8 cellular contexts compared by ENCODE assay signal in the genomic region with DNA sequence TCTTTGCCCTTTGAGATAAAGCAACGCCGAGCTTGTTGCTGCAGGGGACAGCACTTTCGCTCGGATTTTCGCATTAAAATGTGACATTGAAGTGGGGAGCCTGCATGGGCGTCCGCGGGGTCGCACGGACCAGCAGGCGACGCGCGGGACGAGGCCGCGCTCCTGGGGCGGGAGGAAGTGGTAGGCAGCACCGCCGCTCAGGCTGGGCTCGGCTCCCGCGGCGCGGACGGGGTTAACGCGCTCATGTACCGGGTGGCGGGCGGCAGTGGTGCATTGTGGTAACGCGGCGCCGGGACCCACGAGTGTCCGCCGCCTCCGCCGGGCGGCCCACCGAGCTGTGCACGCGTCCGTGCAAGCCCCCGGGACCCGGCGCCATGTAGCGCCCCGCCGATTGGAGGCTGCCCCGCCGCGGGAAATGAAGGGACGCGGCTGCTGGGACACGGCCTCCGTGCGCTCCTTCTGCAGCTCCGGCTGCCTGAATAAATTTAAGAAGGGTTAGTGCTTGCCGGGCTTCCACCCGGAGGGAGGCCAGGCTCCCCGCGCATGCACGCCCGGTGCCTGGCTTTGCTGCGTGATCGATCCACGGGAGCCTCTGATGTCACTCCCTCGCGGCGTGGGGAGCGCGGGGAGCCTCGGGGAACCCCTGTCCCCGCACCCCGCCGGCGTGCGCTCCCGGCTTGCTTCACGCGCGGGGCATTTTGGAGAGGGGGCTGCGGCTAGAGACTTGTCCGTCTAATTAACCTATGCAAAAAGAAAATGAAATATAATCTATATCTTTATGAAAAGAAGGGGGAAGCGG.
DNase-seq lines count a peak whose midpoint lies in the region; ATAC-seq and TF ChIP-seq lines count a peak whose summit lies in the region.

No MANE protein-coding gene starts in this region.

- peaks cover 75% of the 10 kb centered on the region for H3K27me3 Mint-ChIP-seq in T-helper 17 cell

- H3K4me1 ChIP-seq in osteoblast (ENCODE audit: insufficient read depth, low read length), result peaks cover 11% of the 10 kb centered on the region

- H3K27ac Mint-ChIP-seq in T-helper 17 cell, result no peak overlapping the region

- peaks cover 19% of the 10 kb centered on the region for H3K27me3 ChIP-seq in osteoblast (ENCODE audit: insufficient read depth, low read length)

- no peaks in the 10 kb centered on the region for H3K36me3 ChIP-seq in osteoblast (ENCODE audit: insufficient read depth, low read length)

- ATAC-seq in T-helper 17 cell, result no peak
- no peak for ATAC-seq in HG02973 (IDR thresholded peaks at IDR 0.05; ENCODE audit: unreplicated experiment)

- H3K4me1 Mint-ChIP-seq in T-helper 17 cell, result peaks cover 4% of the 10 kb centered on the region

- H3K4me3 ChIP-seq in fibroblast of pulmonary artery (replicated peaks; ENCODE audit: low read depth, low read length) (peak overlapping the region; percentile 22), osteoblast (ENCODE audit: insufficient read depth, low read length) (peak overlapping the region; percentile 74)

- no peaks in the 10 kb centered on the region for H3K9me3 ChIP-seq in T-helper 17 cell (ENCODE audit: control insufficient read depth, low read length, poor library complexity, severe bottlenecking)
- H3K9me3 ChIP-seq in osteoblast (ENCODE audit: low read depth, low read length), result no peaks in the 10 kb centered on the region

- peak overlapping the region; percentile 74 for H3K4me3 Mint-ChIP-seq in T-helper 17 cell

- TF ChIP-seq CTCF in fibroblast of pulmonary artery (IDR thresholded peaks at IDR 0.05; ENCODE audit: low read length, missing control alignments), result no peak
- no peak for TF ChIP-seq CTCF in osteoblast (IDR thresholded peaks at IDR 0.05; ENCODE audit: extremely low read depth, low read depth, low read length)

- DNase-seq in D341Med (ENCODE audit: low spot score) (peak; percentile 72), T-helper 17 cell (no peak), fibroblast of pulmonary artery (ENCODE audit: low read depth) (no peak), osteoblast (ENCODE audit: insufficient read length, low spot score, missing footprints) (peak; percentile 92), NCI-H345 (lab: John Stamatoyannopoulos, UW) (no peak), putamen (ENCODE audit: low spot score) (no peak), NCI-H1930 (lab: John Stamatoyannopoulos, UW) (no peak)

- H3K4me2 ChIP-seq in osteoblast (ENCODE audit: insufficient read depth, low read length), result peak overlapping the region; percentile 83

- no peak overlapping the region for H3K27ac ChIP-seq in osteoblast (ENCODE audit: low read depth, low read length)

- H3K79me2 ChIP-seq in osteoblast (ENCODE audit: insufficient read depth, low read length), result no peaks in the 10 kb centered on the region

- H2AFZ ChIP-seq in osteoblast (ENCODE audit: low read length), result peak overlapping the region; percentile 80

- peaks cover 4% of the 10 kb centered on the region for H4K20me1 ChIP-seq in osteoblast (ENCODE audit: insufficient read depth, low read length)

- H3K36me3 Mint-ChIP-seq in T-helper 17 cell (ENCODE audit: low read depth), result peaks cover 16% of the 10 kb centered on the region

Comparison
In these comparisons a context has a peak if more than half of its experiments do, and no peak if none do; other contexts are left out.
1. DNase-seq: peak in D341Med (single experiment) and osteoblast (single experiment); none in T-helper 17 cell (0 of 3), fibroblast of pulmonary artery (single experiment), NCI-H345 (single experiment), putamen (single experiment) and NCI-H1930 (0 of 2).